In the genomic region with DNA sequence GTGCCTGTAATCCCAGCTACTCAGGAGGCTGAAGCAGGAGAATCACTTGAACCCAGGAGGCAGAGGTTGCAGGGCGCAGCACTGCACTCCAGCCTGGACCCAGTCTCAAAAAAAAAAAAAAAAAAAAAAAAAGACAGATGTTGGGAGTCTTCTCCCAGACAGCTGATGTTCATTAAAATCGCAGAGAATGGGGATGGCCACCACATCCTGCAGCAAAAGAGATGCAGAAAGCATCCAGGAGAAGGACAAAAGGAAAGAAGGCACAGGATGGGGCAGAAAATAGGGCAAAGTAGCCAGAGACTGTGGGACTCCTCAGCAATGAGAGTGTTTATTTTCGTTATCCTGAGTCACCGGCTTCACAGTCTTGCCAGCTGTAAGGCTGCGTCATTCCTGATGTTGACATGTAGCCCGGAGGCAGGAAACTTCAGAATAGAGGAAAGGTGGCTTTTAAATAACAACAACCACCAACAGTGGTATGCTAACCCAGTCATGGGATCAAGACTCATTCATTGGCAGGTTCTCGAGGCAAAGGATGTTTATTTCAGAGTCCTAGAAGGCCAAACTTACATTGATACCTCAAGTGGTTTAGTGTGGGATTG, we compare ENCODE assay signal across 8 cellular contexts.
DNase-seq lines count a peak whose midpoint lies in the region; FAIRE-seq and TF ChIP-seq lines count a peak whose summit lies in the region.

No MANE protein-coding gene starts in this region.

- FAIRE-seq in endothelial cell of umbilical vein (lab: Jason Lieb, UNC): peak; percentile 99

- intact Hi-C loops in endothelial cell of umbilical vein (cut with micrococcal nuclease): loop anchor here (1.0 to 5.0 kb wide), 8 partner anchors 11 to 543 kb away; no protein-coding TSS in a partner anchor

- H2BK120ac ChIP-seq in neuronal stem cell (ENCODE audit: low read depth, low read length): no peak overlapping the region

- H3K9me1 ChIP-seq in endothelial cell of umbilical vein (replicated peaks; ENCODE audit: control insufficient read depth, extremely low read depth, insufficient read depth, low read length): no peaks in the 10 kb centered on the region

- no peaks in the 10 kb centered on the region for H4K20me1 ChIP-seq in endothelial cell of umbilical vein (replicated peaks; ENCODE audit: control insufficient read depth, extremely low read depth, insufficient read depth, low read length)

- CTCF ChIA-PET in endothelial cell of umbilical vein (lab: Charles Lee): interaction anchor here (0.8 to 1.3 kb wide), 5 partner anchors 10 to 74 kb away, joined by 3 to 5 read pairs (median 4); no protein-coding TSS in a partner anchor

- TF ChIP-seq POLR2A in endothelial cell of umbilical vein (IDR thresholded peaks at IDR 0.05; ENCODE audit: low read depth, low read length): peak; percentile 63

- H2AFZ ChIP-seq in endothelial cell of umbilical vein (ENCODE audit: low read depth, low read length): no peak overlapping the region
- H2AFZ ChIP-seq in neuronal stem cell (ENCODE audit: low read length): no peak overlapping the region

- H2AK5ac ChIP-seq in neuronal stem cell (ENCODE audit: low read depth, low read length): no peak overlapping the region

- H3K36me3 ChIP-seq in MG63 (no peaks in the 10 kb centered on the region), endothelial cell of umbilical vein (ENCODE audit: control insufficient read depth in 2 of 2, extremely low read depth in 1 of 2, insufficient read depth in 2 of 2, low read length in 2 of 2) (no peaks in the 10 kb centered on the region), neuronal stem cell (replicated peaks in 1 of 2; ENCODE audit: control insufficient read depth in 2 of 2, insufficient read depth in 2 of 2, low read length in 2 of 2) (no peaks in the 10 kb centered on the region)

- H3K18ac ChIP-seq in neuronal stem cell (ENCODE audit: low read length): no peak overlapping the region

- H3K79me1 ChIP-seq in neuronal stem cell (ENCODE audit: low read depth, low read length): no peaks in the 10 kb centered on the region

- H3K27ac ChIP-seq in endothelial cell of umbilical vein (ENCODE audit: insufficient read depth, low read depth, low read length): peak overlapping the region; percentile 82
- no peak overlapping the region for H3K27ac ChIP-seq in neuronal stem cell (replicated peaks; ENCODE audit: low read length)

- no peak overlapping the region for H2BK5ac ChIP-seq in neuronal stem cell (ENCODE audit: low read length)

- H3K27me3 ChIP-seq in MG63 (no peaks in the 10 kb centered on the region), endothelial cell of umbilical vein (ENCODE audit: control insufficient read depth in 2 of 2, insufficient read depth in 2 of 2, low read length in 2 of 2) (no peaks in the 10 kb centered on the region), neuronal stem cell (ENCODE audit: control insufficient read depth in 3 of 3, insufficient read depth in 3 of 3, low read depth in 1 of 3, low read length in 3 of 3) (no peaks in the 10 kb centered on the region)

- H4K91ac ChIP-seq in neuronal stem cell (ENCODE audit: low read depth, low read length, poor library complexity): no peak overlapping the region

- DNase-seq in A172 (ENCODE audit: low spot score) (peak; percentile 98), MG63 (peak; percentile 91), endothelial cell of umbilical vein (ENCODE audit: low read depth, low spot score) (peak; percentile 99), lung microvascular endothelial cell (ENCODE audit: low read depth in 2 of 2) (peak; percentile 90 to 99), occipital lobe (lab: John Stamatoyannopoulos, UW) (no peak), neuronal stem cell (ENCODE audit: low spot score) (no peak), NCI-H1694 treated with DMSO at 0.1 percent for 48 hours (lab: John Stamatoyannopoulos, UW) (no peak), GM19240 (ENCODE audit: insufficient read length, low spot score) (no peak)

- no peak overlapping the region for H3K23ac ChIP-seq in neuronal stem cell (ENCODE audit: low read depth, low read length, poor library complexity)

- H3K4me3 ChIP-seq in MG63: no peak overlapping the region
- no peak overlapping the region for H3K4me3 ChIP-seq in endothelial cell of umbilical vein (replicated peaks in 1 of 3; ENCODE audit: insufficient read depth in 1 of 3, low read depth in 1 of 3, low read length in 3 of 3)
- H3K4me3 ChIP-seq in neuronal stem cell (ENCODE audit: low read length in 2 of 2): no peak overlapping the region

- no CpG with 5 or more reads among the region's 7 CpGs for WGBS in neuronal stem cell (ENCODE audit: extremely low coverage in 2 of 2, insufficient read length in 2 of 2, insufficient replicate concordance in 1 of 2), 2 donors

- H2BK15ac ChIP-seq in neuronal stem cell (ENCODE audit: low read length): no peak overlapping the region

- peak overlapping the region; percentile 20 for H3K4me2 ChIP-seq in endothelial cell of umbilical vein (ENCODE audit: insufficient read depth, low read length)
- H3K4me2 ChIP-seq in neuronal stem cell (ENCODE audit: insufficient read depth, low read length, poor library complexity, severe bottlenecking): no peak overlapping the region

- no peak overlapping the region for H4K8ac ChIP-seq in neuronal stem cell (ENCODE audit: low read depth, low read length)

- H3K4me1 ChIP-seq in endothelial cell of umbilical vein (ENCODE audit: control insufficient read depth, extremely low read depth, insufficient read depth, low read length) (peaks cover 27% of the 10 kb centered on the region), neuronal stem cell (ENCODE audit: control insufficient read depth in 2 of 2, insufficient read depth in 1 of 2, low read depth in 1 of 2, low read length in 2 of 2) (no peaks in the 10 kb centered on the region)

- no peaks in the 10 kb centered on the region for H3K79me2 ChIP-seq in endothelial cell of umbilical vein (ENCODE audit: control insufficient read depth, insufficient read depth, low read length)

- H3K14ac ChIP-seq in neuronal stem cell (ENCODE audit: low read length): no peak overlapping the region

- dilution Hi-C loops in endothelial cell of umbilical vein (cut with MboI; ENCODE audit: extremely low pct_ligation_motif_present, low sequenced_read_pairs): no loop called here

- no peak for TF ChIP-seq CTCF in endothelial cell of umbilical vein (IDR thresholded peaks at IDR 0.05; ENCODE audit: extremely low read depth in 1 of 2, insufficient read depth in 1 of 2, low read depth in 1 of 2, low read length in 2 of 2)

- no peak overlapping the region for H2BK12ac ChIP-seq in neuronal stem cell (ENCODE audit: low read length)

- POLR2A ChIA-PET in endothelial cell of umbilical vein (lab: Charles Lee): no interaction called here

- H3K9me3 ChIP-seq in MG63 (no peaks in the 10 kb centered on the region), endothelial cell of umbilical vein (replicated peaks; ENCODE audit: control insufficient read depth, insufficient read depth, low read length) (no peaks in the 10 kb centered on the region), neuronal stem cell (replicated peaks in 1 of 2; ENCODE audit: control insufficient read depth in 2 of 2, insufficient read depth in 1 of 2, low read depth in 1 of 2, low read length in 2 of 2) (no peaks in the 10 kb centered on the region)

- no peak overlapping the region for H3K4ac ChIP-seq in neuronal stem cell (ENCODE audit: low read length)

- H3K9ac ChIP-seq in endothelial cell of umbilical vein (replicated peaks; ENCODE audit: extremely low read depth, insufficient read depth, low read length) (peak overlapping the region; percentile 52), neuronal stem cell (ENCODE audit: low read depth, low read length, poor library complexity) (no peak overlapping the region)

- no TSS peak for BruUV-seq in endothelial cell of umbilical vein (replicated peaks; lab: Mats Ljungman, UMichigan)

TF ChIP-seq in endothelial cell of umbilical vein, 7 proteins besides CTCF, POLR2A, EP300 and RAD21:
- TF ChIP-seq, protein P1, sequence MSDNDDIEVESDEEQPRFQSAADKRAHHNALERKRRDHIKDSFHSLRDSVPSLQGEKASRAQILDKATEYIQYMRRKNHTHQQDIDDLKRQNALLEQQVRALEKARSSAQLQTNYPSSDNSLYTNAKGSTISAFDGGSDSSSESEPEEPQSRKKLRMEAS (IDR thresholded peaks at IDR 0.05; ENCODE audit: insufficient read depth, insufficient read length): peak; percentile 69
- TF ChIP-seq GATA2 (IDR thresholded peaks at IDR 0.05; ENCODE audit: insufficient read depth, insufficient read length, low read depth, low read length) (peak; percentile 56), FOS (IDR thresholded peaks at IDR 0.05; ENCODE audit: borderline replicate concordance, insufficient read depth, low read length) (peak; percentile 98), JUN (IDR thresholded peaks at IDR 0.05; ENCODE audit: borderline replicate concordance, insufficient read depth, insufficient read length, low read depth) (peak; percentile 96), POLR2AphosphoS5 (IDR thresholded peaks at IDR 0.05; ENCODE audit: insufficient read depth, low read depth, low read length) (peak; percentile 92), EZH2 (IDR thresholded peaks at IDR 0.05; ENCODE audit: borderline replicate concordance, low read depth, low read length, severe bottlenecking) (no peak), MYC (IDR thresholded peaks at IDR 0.05; ENCODE audit: low read depth, low read length) (no peak)

Comparison
In these comparisons a context has a peak if more than half of its experiments do, and no peak if none do; other contexts are left out.
1. DNase-seq: peak in A172 (single experiment), MG63 (single experiment), endothelial cell of umbilical vein (single experiment) and lung microvascular endothelial cell (2 of 2); none in occipital lobe (single experiment), neuronal stem cell (single experiment), NCI-H1694 treated with DMSO at 0.1 percent for 48 hours (single experiment) and GM19240 (single experiment).